10 cellular contexts compared by ENCODE assay signal in genomic region chr12:32533971-32534590, GRCh38.
A peak's percentile ranks its signal among the peaks of the same experiment; 100 is the strongest.
DNase-seq lines count a peak whose midpoint lies in the region; ATAC-seq, FAIRE-seq and TF ChIP-seq lines count a peak whose summit lies in the region.
"Had no signal": no experiment of that assay in that cellular context is flagged by ENCODE, and none has a peak within 500 bp of the region (broad histone marks: within the 10 kb centered on the region; RNA-seq: fewer than 3 reads in every experiment).

No MANE protein-coding gene starts in this region.

- H3K27ac Mint-ChIP-seq in nephron, result peak overlapping the region; percentile 58 to 78 (median 78)

- H3K9me3 Mint-ChIP-seq in nephron, result no peaks in the 10 kb centered on the region

- peak; percentile 28 for DNase-seq in NCI-H510A treated with DMSO at 0.1 percent for 48 hours (lab: John Stamatoyannopoulos, UW)
- no peak for DNase-seq in NCI-H510A (lab: John Stamatoyannopoulos, UW)
- DNase-seq in RCC 7860 (ENCODE audit: low spot score), result peak; percentile 42
- DNase-seq in fibroblast of gingiva (ENCODE audit: low read depth), result peak; percentile 99
- no peak for DNase-seq in NCI-H2029 treated with DMSO at 0.1 percent for 48 hours (lab: John Stamatoyannopoulos, UW)

- H3K4me1 Mint-ChIP-seq in nephron, result peaks cover 44% of the 10 kb centered on the region

- peak overlapping the region in 2 of 3 experiments; percentile 47 to 50 for H3K4me3 Mint-ChIP-seq in nephron

- ATAC-seq in HG02938 (IDR thresholded peaks at IDR 0.05; ENCODE audit: unreplicated experiment) (peak; percentile 69), GM19324 (IDR thresholded peaks at IDR 0.05; ENCODE audit: low FRiP score, unreplicated experiment) (no peak)

- TF ChIP-seq CTCF in nephron (IDR thresholded peaks at IDR 0.05; ENCODE audit: unreplicated experiment in 3 of 3), result no peak

- H3K27me3 Mint-ChIP-seq in nephron (ENCODE audit: low read depth), result no peaks in the 10 kb centered on the region

- H3K36me3 Mint-ChIP-seq in nephron (ENCODE audit: low read depth), result no peaks in the 10 kb centered on the region

- peak; percentile 64 for FAIRE-seq in RCC 7860 (lab: Jason Lieb, UNC)
- FAIRE-seq: endometrium, G401.6 had no signal

Comparison
In these comparisons a context has a peak if more than half of its experiments do, and no peak if none do; other contexts are left out.
1. DNase-seq: peak in NCI-H510A treated with DMSO at 0.1 percent for 48 hours (single experiment), RCC 7860 (single experiment) and fibroblast of gingiva (single experiment); none in NCI-H510A (single experiment) and NCI-H2029 treated with DMSO at 0.1 percent for 48 hours (single experiment).